In the genomic region with DNA sequence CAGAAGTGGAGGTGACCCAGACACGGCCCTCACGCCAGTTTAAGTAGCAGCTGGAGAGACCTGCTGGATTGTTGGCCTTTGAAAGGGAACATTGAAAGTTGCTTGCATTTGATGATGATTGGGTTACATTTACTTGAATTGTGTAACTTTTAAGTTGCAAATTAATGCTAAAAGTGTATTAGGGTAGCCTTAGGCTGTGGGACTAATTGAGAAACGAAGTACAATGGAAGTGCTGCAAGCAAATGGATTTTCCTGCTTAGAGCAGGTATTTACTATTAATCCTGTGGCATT, we compare ENCODE assay signal across 17 cellular contexts. TPM values are rescaled to one million over a fixed set of nuclear protein-coding genes. Genes with fewer than 3 reads are reported as not detected.
DNase-seq lines count a peak whose midpoint lies in the region; ATAC-seq lines count a peak whose summit lies in the region.
"Had no signal": no experiment of that assay in that cellular context is flagged by ENCODE, and none has a peak within 500 bp of the region (broad histone marks: within the 10 kb centered on the region; RNA-seq: fewer than 3 reads in every experiment).

No MANE protein-coding gene starts in this region.

- in situ Hi-C loops in HAP-1 (cut with MboI; ENCODE audit: low sequenced_read_pairs): no loop called here

- H2AK5ac ChIP-seq in neuronal stem cell (ENCODE audit: low read depth, low read length): no peak overlapping the region

- H3K4me1 ChIP-seq in HAP-1 (peaks cover 31% of the 10 kb centered on the region), neuronal stem cell (ENCODE audit: control insufficient read depth in 2 of 2, insufficient read depth in 1 of 2, low read depth in 1 of 2, low read length in 2 of 2) (peaks cover 10 to 27% of the 10 kb centered on the region in 2 donors)

- no peak overlapping the region for H2BK12ac ChIP-seq in neuronal stem cell (ENCODE audit: low read length)

- H2BK120ac ChIP-seq in neuronal stem cell (ENCODE audit: low read depth, low read length): no peak overlapping the region

- no peaks in the 10 kb centered on the region for H3K27me3 ChIP-seq in HAP-1 (ENCODE audit: low read depth)
- H3K27me3 ChIP-seq in neuronal stem cell (ENCODE audit: control insufficient read depth in 3 of 3, insufficient read depth in 3 of 3, low read depth in 1 of 3, low read length in 3 of 3): no peaks in the 10 kb centered on the region

- H2BK5ac ChIP-seq in neuronal stem cell (ENCODE audit: low read length): no peak overlapping the region

- H3K4me3 ChIP-seq in HAP-1: no peak overlapping the region
- no peak overlapping the region for H3K4me3 ChIP-seq in neuronal stem cell (ENCODE audit: low read length in 2 of 2)
- H3K4me3 ChIP-seq: mucosa of descending colon had no signal

- H3K18ac ChIP-seq in neuronal stem cell (ENCODE audit: low read length): no peak overlapping the region

- H3K36me3 ChIP-seq in HAP-1 (replicated peaks) (no peaks in the 10 kb centered on the region), neuronal stem cell (replicated peaks in 1 of 2; ENCODE audit: control insufficient read depth in 2 of 2, insufficient read depth in 2 of 2, low read length in 2 of 2) (peaks cover 0 to 4% of the 10 kb centered on the region in 2 donors)

- H3K9me3 ChIP-seq in HAP-1 (no peaks in the 10 kb centered on the region), neuronal stem cell (replicated peaks in 1 of 2; ENCODE audit: control insufficient read depth in 2 of 2, insufficient read depth in 1 of 2, low read depth in 1 of 2, low read length in 2 of 2) (no peaks in the 10 kb centered on the region)
- H3K9me3 ChIP-seq: mucosa of descending colon had no signal

- no peak overlapping the region for H3K9ac ChIP-seq in neuronal stem cell (ENCODE audit: low read depth, low read length, poor library complexity)

- no peak overlapping the region for H2BK15ac ChIP-seq in neuronal stem cell (ENCODE audit: low read length)

- no peak overlapping the region for H3K4me2 ChIP-seq in neuronal stem cell (ENCODE audit: insufficient read depth, low read length, poor library complexity, severe bottlenecking)

- no peak overlapping the region for H2AFZ ChIP-seq in neuronal stem cell (ENCODE audit: low read length)

- H4K8ac ChIP-seq in neuronal stem cell (ENCODE audit: low read depth, low read length): no peak overlapping the region

- no peak overlapping the region for H4K91ac ChIP-seq in neuronal stem cell (ENCODE audit: low read depth, low read length, poor library complexity)

- DNase-seq in HAP-1 (ENCODE audit: low spot score in 2 of 2) (peak; percentile 63 to 93), NCI-H82 treated with DMSO at 0.1 percent for 48 hours (lab: John Stamatoyannopoulos, UW; ENCODE audit: unreplicated experiment) (peak; percentile 28), fibroblast of gingiva (ENCODE audit: low read depth) (peak; percentile 35), neuronal stem cell (ENCODE audit: low spot score) (no peak), hippocampal formation (lab: John Stamatoyannopoulos, UW) (no peak), HPDE6-E6E7 (ENCODE audit: extremely low spot score) (no peak)
- DNase-seq: activated CD4-positive, alpha-beta T cell treated with anti-CD3 and anti-CD28 coated beads for 4 hours; activated CD8-positive, alpha-beta memory T cell treated with anti-CD3 and anti-CD28 coated beads, Interleukin-2, amount 50 U/mL, for 48 hours; activated gamma-delta T cell; effector memory CD4-positive, alpha-beta T cell; kidney glomerular epithelial cell; mucosa of descending colon; NCI-H1436 treated with DMSO at 0.1 percent for 48 hours; NCI-H2171 treated with DMSO at 0.1 percent for 48 hours; NCI-H774; nucleus accumbens had no signal

- no peak overlapping the region for H3K14ac ChIP-seq in neuronal stem cell (ENCODE audit: low read length)

- no peak overlapping the region for H3K4ac ChIP-seq in neuronal stem cell (ENCODE audit: low read length)

- H3K23ac ChIP-seq in neuronal stem cell (ENCODE audit: low read depth, low read length, poor library complexity): no peak overlapping the region

- peak overlapping the region; percentile 18 for H3K27ac ChIP-seq in neuronal stem cell (replicated peaks; ENCODE audit: low read length)

- WGBS in neuronal stem cell (ENCODE audit: extremely low coverage in 2 of 2, insufficient read length in 2 of 2, insufficient replicate concordance in 1 of 2), 2 donors: no CpG with 5 or more reads among the region's 3 CpGs

- H3K79me1 ChIP-seq in neuronal stem cell (ENCODE audit: low read depth, low read length): peaks cover 2% of the 10 kb centered on the region

- ATAC-seq in GM21717 (IDR thresholded peaks at IDR 0.05; ENCODE audit: unreplicated experiment): no peak
- ATAC-seq: mucosa of descending colon had no signal

RNA-seq across cellular contexts. Expression of a gene that starts 25.7 kb away (rescaled TPM):
- polyA plus RNA-seq in neuronal stem cell (2013, experiment 1 of 2): 25.6 TPM
- polyA plus RNA-seq in neuronal stem cell (2013, experiment 2 of 2): 26.9 TPM

Comparison
In these comparisons a context has a peak if more than half of its experiments do, and no peak if none do; other contexts are left out.
1. DNase-seq: peak in HAP-1 (2 of 2), NCI-H82 treated with DMSO at 0.1 percent for 48 hours (single experiment) and fibroblast of gingiva (single experiment); none in neuronal stem cell (single experiment), hippocampal formation (0 of 2) and HPDE6-E6E7 (single experiment).